In genomic region chrX:53685711-53686110, GRCh38 we compare ENCODE assay signal across 8 cellular contexts. TPM values are rescaled to one million over a fixed set of nuclear protein-coding genes. Genes with fewer than 3 reads are reported as not detected.
A peak's percentile ranks its signal among the peaks of the same experiment; 100 is the strongest.
DNase-seq lines count a peak whose midpoint lies in the region; ATAC-seq, FAIRE-seq and TF ChIP-seq lines count a peak whose summit lies in the region.

No MANE protein-coding gene starts in this region.

- H2AFZ ChIP-seq in HepG2 (ENCODE audit: low read length), result no peak overlapping the region

- ATAC-seq in HepG2 (no peak), HG03460 (IDR thresholded peaks at IDR 0.05; ENCODE audit: unreplicated experiment) (no peak), HG03108 (IDR thresholded peaks at IDR 0.05; ENCODE audit: unreplicated experiment) (no peak)

- peak overlapping the region; percentile 90 for H3K9ac ChIP-seq in HepG2 (ENCODE audit: insufficient read depth, low read depth, low read length)

- H3K27me3 Mint-ChIP-seq in HFFc6 (ENCODE audit: insufficient read depth) (peaks cover 2% of the 10 kb centered on the region), type B pancreatic cell (no peaks in the 10 kb centered on the region)
- no peaks in the 10 kb centered on the region for H3K27me3 Mint-ChIP-seq in activated naive CD8-positive, alpha-beta T cell

- in situ Hi-C loops in HepG2 (cut with HindIII; ENCODE audit: extremely low pct_ligation_motif_present, low pct_unique_long_range_greater_than_20kb), result loop anchor here (10.0 kb wide), 1 partner anchor 149 kb away; no protein-coding TSS in a partner anchor

- 3% methylated on average over 4 of the region's 4 CpGs for WGBS in HepG2 (ENCODE audit: low lambda C conversion rate)

- H3K9me3 Mint-ChIP-seq in HFFc6, result no peaks in the 10 kb centered on the region
- H3K9me3 Mint-ChIP-seq in activated naive CD8-positive, alpha-beta T cell (ENCODE audit: low read depth), result no peaks in the 10 kb centered on the region
- H3K9me3 Mint-ChIP-seq in type B pancreatic cell, result no peaks in the 10 kb centered on the region

- peak overlapping the region; percentile 89 for H3K27ac ChIP-seq in HepG2 (ENCODE audit: extremely low read length, insufficient read depth, low read length)

- peak overlapping the region; percentile 82 for H3K4me2 ChIP-seq in HepG2 (ENCODE audit: low read depth, low read length)

- no peak for TF ChIP-seq RAD21 in HepG2 (CRISPR knock-in tag; IDR thresholded peaks at IDR 0.05)

- H3K36me3 ChIP-seq in HepG2 (replicated peaks in 1 of 2; ENCODE audit: control insufficient read depth in 1 of 2, insufficient read depth in 2 of 2, low read length in 2 of 2), result peaks cover 0 to 4% of the 10 kb centered on the region in 2 experiments; a peak in 1 of 5 replicates

- H3K79me2 ChIP-seq in HepG2 (ENCODE audit: insufficient read depth, low read length), result peaks cover 35% of the 10 kb centered on the region

- no peaks in the 10 kb centered on the region; a peak in 1 of 5 replicates for H3K27me3 ChIP-seq in HepG2 (ENCODE audit: control insufficient read depth in 1 of 2, insufficient read depth in 2 of 2, low read length in 2 of 2)

- H3K36me3 Mint-ChIP-seq in HFFc6 (ENCODE audit: low read depth) (peaks cover 11% of the 10 kb centered on the region), type B pancreatic cell (peaks cover 3% of the 10 kb centered on the region)
- H3K36me3 Mint-ChIP-seq in activated naive CD8-positive, alpha-beta T cell, result peaks cover 5% of the 10 kb centered on the region

- TF ChIP-seq POLR2A in HepG2 (IDR thresholded peaks at IDR 0.05; ENCODE audit: insufficient read depth in 1 of 2, low read depth in 2 of 2, low read length in 2 of 2) (no peak), GM12891 (IDR thresholded peaks at IDR 0.05; ENCODE audit: low read depth, low read length) (no peak)

- TF ChIP-seq EP300 in HepG2 (IDR thresholded peaks at IDR 0.05; ENCODE audit: low read depth in 2 of 2, low read length in 2 of 2) (no peak), HepG2 (CRISPR knock-in tag; IDR thresholded peaks at IDR 0.05; ENCODE audit: borderline replicate concordance) (no peak)

- H4K20me1 ChIP-seq in HepG2 (ENCODE audit: insufficient read depth, low read length), result peaks cover 17% of the 10 kb centered on the region

- POLR2A ChIA-PET in HepG2 (lab: Yijun Ruan, JAX), result interaction anchor here (1.5 kb wide), 1 partner anchor 360 kb away, joined by 5 read pairs; no protein-coding TSS in a partner anchor

- H3K4me3 Mint-ChIP-seq in HFFc6 (peak overlapping the region; percentile 96), type B pancreatic cell (peak overlapping the region; percentile 95)
- H3K4me3 Mint-ChIP-seq in activated naive CD8-positive, alpha-beta T cell, result peak overlapping the region; percentile 94

- intact Hi-C loops in HepG2 (cut with micrococcal nuclease; ENCODE audit: unreplicated experiment), result no loop called here

- TF ChIP-seq CTCF in AG10803 (conservative IDR thresholded peaks at IDR 0.05; ENCODE audit: low read length) (no peak), HFFc6 (IDR thresholded peaks at IDR 0.05) (no peak), HepG2 (CRISPR knock-in tag; IDR thresholded peaks at IDR 0.05) (no peak), type B pancreatic cell (conservative IDR thresholded peaks at IDR 0.05) (no peak)

- BruUV-seq in HepG2 (replicated peaks; lab: Mats Ljungman, UMichigan), result no TSS peak

- peak overlapping the region; percentile 81 for H3K27ac Mint-ChIP-seq in HFFc6
- peak overlapping the region; percentile 97 for H3K27ac Mint-ChIP-seq in activated naive CD8-positive, alpha-beta T cell
- H3K27ac Mint-ChIP-seq in type B pancreatic cell, result peak overlapping the region; percentile 69

- FAIRE-seq in HepG2 (lab: Jason Lieb, UNC) (no peak), GM12891 (lab: Jason Lieb, UNC) (no peak)

- DNase-seq in AG10803 (ENCODE audit: low read depth) (no peak), HFFc6 (no peak), HepG2 (ENCODE audit: low spot score) (no peak), type B pancreatic cell (ENCODE audit: extremely low spot score, unreplicated experiment) (no peak), GM12891 (ENCODE audit: insufficient read length, low spot score) (no peak)

- no peaks in the 10 kb centered on the region for H3K9me3 ChIP-seq in HepG2 (ENCODE audit: low read length)

- peaks cover 16% of the 10 kb centered on the region for H3K4me1 ChIP-seq in HepG2 (ENCODE audit: insufficient read depth, low read length)

- H3K4me3 ChIP-seq in AG10803 (ENCODE audit: low read length) (peak overlapping the region; percentile 78), HepG2 (replicated peaks in 1 of 3; ENCODE audit: insufficient read depth in 1 of 3, low read depth in 2 of 3, low read length in 3 of 3) (peak overlapping the region; percentile 73 to 78 (median 77))

- H3K4me1 Mint-ChIP-seq in HFFc6 (ENCODE audit: low read depth) (peaks cover 19% of the 10 kb centered on the region), type B pancreatic cell (ENCODE audit: unreplicated experiment) (no peaks in the 10 kb centered on the region)
- H3K4me1 Mint-ChIP-seq in activated naive CD8-positive, alpha-beta T cell (ENCODE audit: low read depth), result peaks cover 14% of the 10 kb centered on the region

- CTCF ChIA-PET in HepG2 (lab: Yijun Ruan, JAX; ENCODE audit: low intra/inter-chr PET ratio, low total read pairs), result no interaction called here

TF ChIP-seq in HepG2, 621 proteins besides CTCF, POLR2A, EP300 and RAD21 (continues in another document):
- TF ChIP-seq CREB1 (IDR thresholded peaks at IDR 0.05), result no peak
- TF ChIP-seq CREB1 (CRISPR knock-in tag; IDR thresholded peaks at IDR 0.05), result no peak

TF ChIP-seq in GM12891, 5 proteins besides CTCF, POLR2A, EP300 and RAD21:
- TF ChIP-seq SPI1 (IDR thresholded peaks at IDR 0.05; ENCODE audit: low read depth, low read length) (no peak), POU2F2 (IDR thresholded peaks at IDR 0.05; ENCODE audit: low read depth, low read length) (no peak), PAX5 (IDR thresholded peaks at IDR 0.05; ENCODE audit: insufficient read depth, low read length, severe bottlenecking) (no peak), TAF1 (IDR thresholded peaks at IDR 0.05; ENCODE audit: low read depth, low read length) (no peak), POLR2AphosphoS5 (IDR thresholded peaks at IDR 0.05; ENCODE audit: low read depth, low read length) (no peak)

RNA-seq across cellular contexts. Expression of gene HUWE1, which starts 0.8 kb away (rescaled TPM):
- 100 to 1,000 TPM; 128 to 199 (median 146) TPM for total RNA-seq in HFFc6 (2021; fragmentation: NEBNext Ultra II Directional; extraction: Animal tissue kit (Norgen Biotek cat#: 25700))
- total RNA-seq in HepG2 (2016; rRNA removed; fragmentation: Illumina TruSeq; extraction: Trizol), result 68.1 and 96.6 TPM in 2 replicates
- total RNA-seq in HepG2 (2016; cell fraction: cytosol; rRNA removed; fragmentation: Illumina TruSeq; extraction: Trizol; ENCODE audit: low read depth), result 18.7 and 19.5 TPM in 2 replicates
- 63.7 and 85.8 TPM in 2 replicates for total RNA-seq in HepG2 (2016; cell fraction: insoluble cytoplasmic fraction; rRNA removed; fragmentation: Illumina TruSeq; extraction: Trizol)
- total RNA-seq in HepG2 (2016; cell fraction: membrane; rRNA removed; fragmentation: Illumina TruSeq; extraction: Trizol), result 32.4 and 34.6 TPM in 2 replicates
- 88.7 and 97.2 TPM in 2 replicates for total RNA-seq in HepG2 (2016; cell fraction: nucleus; rRNA removed; fragmentation: Illumina TruSeq; extraction: Trizol)
- 54.2 and 63.2 TPM in 2 replicates for polyA plus RNA-seq in HepG2 (2011; rRNA removed)
- polyA plus RNA-seq in HepG2 (2011; cell fraction: cytosol; rRNA removed), result 32.4 and 38.8 TPM in 2 replicates
- 89.4 and 97.8 TPM in 2 replicates for polyA plus RNA-seq in HepG2 (2011; cell fraction: nucleus; rRNA removed)
- polyA plus RNA-seq in HepG2 (2012), result 59.3 and 61.1 TPM in 2 replicates
- 2.8 and 2.9 TPM in 2 replicates for polyA plus RNA-seq in HepG2 (2016; cell fraction: cytosol; fragmentation: Illumina TruSeq; extraction: Trizol; ENCODE audit: low read depth)
- polyA plus RNA-seq in HepG2 (2016; cell fraction: insoluble cytoplasmic fraction; fragmentation: Illumina TruSeq; extraction: Trizol; ENCODE audit: low read depth), result 49.2 and 61.3 TPM in 2 replicates
- polyA plus RNA-seq in HepG2 (2016; cell fraction: membrane; fragmentation: Illumina TruSeq; extraction: Trizol; ENCODE audit: low read depth), result 7.0 and 9.0 TPM in 2 replicates
- 115 and 144 TPM in 2 replicates for polyA plus RNA-seq in HepG2 (2016; cell fraction: nucleus; fragmentation: Illumina TruSeq; extraction: Trizol; ENCODE audit: insufficient read depth, low read depth)
- 297 and 529 TPM in 2 replicates for polyA minus RNA-seq in HepG2 (2011; rRNA and poly(A)+ RNA removed; ENCODE audit: low replicate concordance)
- polyA minus RNA-seq in HepG2 (2011; cell fraction: cytosol; rRNA and poly(A)+ RNA removed), result 117 and 122 TPM in 2 replicates
- polyA minus RNA-seq in HepG2 (2011; cell fraction: nucleus; rRNA and poly(A)+ RNA removed), result 138 and 173 TPM in 2 replicates
- 205 and 209 TPM in 2 replicates for total RNA-seq in type B pancreatic cell (ENCODE audit: low replicate concordance)
- polyA plus RNA-seq in GM12891 (2012; ENCODE audit: low read depth, missing spikeins), result 83.5 TPM
